In the genomic region with DNA sequence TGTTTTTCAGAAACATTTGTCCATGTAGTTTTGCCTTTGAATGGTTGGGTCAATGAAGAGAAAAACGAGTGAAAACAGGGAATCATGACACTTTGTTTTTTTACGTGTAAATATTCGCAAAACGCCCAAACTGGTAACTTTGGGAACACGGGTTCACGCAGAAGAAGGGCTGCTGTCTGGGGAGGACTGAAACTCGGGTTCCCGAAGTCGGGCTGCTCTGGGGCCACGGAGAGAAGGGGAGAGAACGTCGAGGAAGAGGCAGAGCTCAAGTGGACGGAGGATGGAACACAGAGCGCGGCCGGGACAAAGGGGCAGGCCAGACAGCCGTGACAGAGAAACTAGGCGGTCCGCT, we compare ENCODE assay signal across 1 cellular context.
TF ChIP-seq lines count a peak whose summit lies in the region.

No MANE protein-coding gene starts in this region.

TF ChIP-seq in IMR-90, 13 proteins besides CTCF, POLR2A, EP300 and RAD21:
- TF ChIP-seq MXI1 (IDR thresholded peaks at IDR 0.05; ENCODE audit: borderline replicate concordance, low read depth, low read length) (no peak), MAFK (IDR thresholded peaks at IDR 0.05; ENCODE audit: low read depth, low read length) (no peak), CEBPB (IDR thresholded peaks at IDR 0.05; ENCODE audit: low read depth, low read length) (no peak), NFE2L2 (IDR thresholded peaks at IDR 0.05; ENCODE audit: low read depth, low read length) (no peak), FOS (IDR thresholded peaks at IDR 0.05; ENCODE audit: low read depth, low read length) (no peak)
- TF ChIP-seq, protein P1, sequence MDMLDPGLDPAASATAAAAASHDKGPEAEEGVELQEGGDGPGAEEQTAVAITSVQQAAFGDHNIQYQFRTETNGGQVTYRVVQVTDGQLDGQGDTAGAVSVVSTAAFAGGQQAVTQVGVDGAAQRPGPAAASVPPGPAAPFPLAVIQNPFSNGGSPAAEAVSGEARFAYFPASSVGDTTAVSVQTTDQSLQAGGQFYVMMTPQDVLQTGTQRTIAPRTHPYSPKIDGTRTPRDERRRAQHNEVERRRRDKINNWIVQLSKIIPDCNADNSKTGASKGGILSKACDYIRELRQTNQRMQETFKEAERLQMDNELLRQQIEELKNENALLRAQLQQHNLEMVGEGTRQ (IDR thresholded peaks at IDR 0.05; ENCODE audit: low read depth, low read length), result no peak
TF ChIP-seq in IMR-90: peak in this region for 0.
